In genomic region chr17:7704601-7705268, GRCh38 we compare ENCODE assay signal across 1 cellular context.
A peak's percentile ranks its signal among the peaks of the same experiment; 100 is the strongest.
TF ChIP-seq lines count a peak whose summit lies in the region.

Gene EFNB3 (plus strand): TSS chr17:7705202. CDS start chr17:7705599, 397 bp downstream.

TF ChIP-seq in HEK293, 187 proteins besides CTCF, POLR2A, EP300 and RAD21 (continued from another document and continues in another):
- no peak for TF ChIP-seq SALL2 (tag by site-specific recombination; IDR thresholded peaks at IDR 0.05; ENCODE audit: borderline replicate concordance)
- no peak for TF ChIP-seq ZNF558 (tag by site-specific recombination; IDR thresholded peaks at IDR 0.05)
- TF ChIP-seq ZNF549 (tag by site-specific recombination; IDR thresholded peaks at IDR 0.05): no peak
- TF ChIP-seq PRDM10 (tag by site-specific recombination; IDR thresholded peaks at IDR 0.05): peak; percentile 96
- TF ChIP-seq ZSCAN30 (tag by site-specific recombination; IDR thresholded peaks at IDR 0.05): peak; percentile 66; the same call in 1 of the 2 replicates
- no peak for TF ChIP-seq ZBTB8A (tag by site-specific recombination; IDR thresholded peaks at IDR 0.05)
- no peak for TF ChIP-seq ZNF175 (tag by site-specific recombination; IDR thresholded peaks at IDR 0.05)
- no peak for TF ChIP-seq ZNF529 (tag by site-specific recombination; IDR thresholded peaks at IDR 0.05; ENCODE audit: insufficient replicate concordance)
- TF ChIP-seq, protein P1, sequence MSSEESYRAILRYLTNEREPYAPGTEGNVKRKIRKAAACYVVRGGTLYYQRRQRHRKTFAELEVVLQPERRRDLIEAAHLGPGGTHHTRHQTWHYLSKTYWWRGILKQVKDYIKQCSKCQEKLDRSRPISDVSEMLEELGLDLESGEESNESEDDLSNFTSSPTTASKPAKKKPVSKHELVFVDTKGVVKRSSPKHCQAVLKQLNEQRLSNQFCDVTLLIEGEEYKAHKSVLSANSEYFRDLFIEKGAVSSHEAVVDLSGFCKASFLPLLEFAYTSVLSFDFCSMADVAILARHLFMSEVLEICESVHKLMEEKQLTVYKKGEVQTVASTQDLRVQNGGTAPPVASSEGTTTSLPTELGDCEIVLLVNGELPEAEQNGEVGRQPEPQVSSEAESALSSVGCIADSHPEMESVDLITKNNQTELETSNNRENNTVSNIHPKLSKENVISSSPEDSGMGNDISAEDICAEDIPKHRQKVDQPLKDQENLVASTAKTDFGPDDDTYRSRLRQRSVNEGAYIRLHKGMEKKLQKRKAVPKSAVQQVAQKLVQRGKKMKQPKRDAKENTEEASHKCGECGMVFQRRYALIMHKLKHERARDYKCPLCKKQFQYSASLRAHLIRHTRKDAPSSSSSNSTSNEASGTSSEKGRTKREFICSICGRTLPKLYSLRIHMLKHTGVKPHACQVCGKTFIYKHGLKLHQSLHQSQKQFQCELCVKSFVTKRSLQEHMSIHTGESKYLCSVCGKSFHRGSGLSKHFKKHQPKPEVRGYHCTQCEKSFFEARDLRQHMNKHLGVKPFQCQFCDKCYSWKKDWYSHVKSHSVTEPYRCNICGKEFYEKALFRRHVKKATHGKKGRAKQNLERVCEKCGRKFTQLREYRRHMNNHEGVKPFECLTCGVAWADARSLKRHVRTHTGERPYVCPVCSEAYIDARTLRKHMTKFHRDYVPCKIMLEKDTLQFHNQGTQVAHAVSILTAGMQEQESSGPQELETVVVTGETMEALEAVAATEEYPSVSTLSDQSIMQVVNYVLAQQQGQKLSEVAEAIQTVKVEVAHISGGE (tag by site-specific recombination; conservative IDR thresholded peaks at IDR 0.05; ENCODE audit: low read depth): 0 out of 2 replicates have a peak, but pooled peaks have one; percentile 23
- peak; percentile 79 for TF ChIP-seq ZBTB48 (tag by site-specific recombination; IDR thresholded peaks at IDR 0.05)
- TF ChIP-seq, protein P2, sequence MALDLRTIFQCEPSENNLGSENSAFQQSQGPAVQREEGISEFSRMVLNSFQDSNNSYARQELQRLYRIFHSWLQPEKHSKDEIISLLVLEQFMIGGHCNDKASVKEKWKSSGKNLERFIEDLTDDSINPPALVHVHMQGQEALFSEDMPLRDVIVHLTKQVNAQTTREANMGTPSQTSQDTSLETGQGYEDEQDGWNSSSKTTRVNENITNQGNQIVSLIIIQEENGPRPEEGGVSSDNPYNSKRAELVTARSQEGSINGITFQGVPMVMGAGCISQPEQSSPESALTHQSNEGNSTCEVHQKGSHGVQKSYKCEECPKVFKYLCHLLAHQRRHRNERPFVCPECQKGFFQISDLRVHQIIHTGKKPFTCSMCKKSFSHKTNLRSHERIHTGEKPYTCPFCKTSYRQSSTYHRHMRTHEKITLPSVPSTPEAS (tag by site-specific recombination; IDR thresholded peaks at IDR 0.05): no peak
- TF ChIP-seq ZNF202 (tag by site-specific recombination; IDR thresholded peaks at IDR 0.05; ENCODE audit: borderline replicate concordance): no peak
- no peak for TF ChIP-seq ZNF394 (tag by site-specific recombination; IDR thresholded peaks at IDR 0.05; ENCODE audit: borderline replicate concordance)
- no peak; the same call in 1 of the 2 replicates for TF ChIP-seq ZNF600 (tag by site-specific recombination; IDR thresholded peaks at IDR 0.05)
- no peak; the same call in 1 of the 2 replicates for TF ChIP-seq ZNF768 (tag by site-specific recombination; IDR thresholded peaks at IDR 0.05)
- peak; percentile 77 for TF ChIP-seq ZBTB17 (tag by site-specific recombination; IDR thresholded peaks at IDR 0.05)
- peak; percentile 99 for TF ChIP-seq KLF9 (tag by site-specific recombination; IDR thresholded peaks at IDR 0.05; ENCODE audit: low read depth)
- no peak for TF ChIP-seq ZNF621 (tag by site-specific recombination; IDR thresholded peaks at IDR 0.05)
- TF ChIP-seq ZNF843 (tag by site-specific recombination; IDR thresholded peaks at IDR 0.05): 0 out of 2 replicates have a peak, but pooled peaks have one; percentile 11
- TF ChIP-seq, protein P3, sequence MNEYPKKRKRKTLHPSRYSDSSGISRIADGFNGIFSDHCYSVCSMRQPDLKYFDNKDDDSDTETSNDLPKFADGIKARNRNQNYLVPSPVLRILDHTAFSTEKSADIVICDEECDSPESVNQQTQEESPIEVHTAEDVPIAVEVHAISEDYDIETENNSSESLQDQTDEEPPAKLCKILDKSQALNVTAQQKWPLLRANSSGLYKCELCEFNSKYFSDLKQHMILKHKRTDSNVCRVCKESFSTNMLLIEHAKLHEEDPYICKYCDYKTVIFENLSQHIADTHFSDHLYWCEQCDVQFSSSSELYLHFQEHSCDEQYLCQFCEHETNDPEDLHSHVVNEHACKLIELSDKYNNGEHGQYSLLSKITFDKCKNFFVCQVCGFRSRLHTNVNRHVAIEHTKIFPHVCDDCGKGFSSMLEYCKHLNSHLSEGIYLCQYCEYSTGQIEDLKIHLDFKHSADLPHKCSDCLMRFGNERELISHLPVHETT (tag by site-specific recombination; IDR thresholded peaks at IDR 0.05): no peak
- no peak for TF ChIP-seq HIC1 (tag by site-specific recombination; IDR thresholded peaks at IDR 0.05)
- no peak for TF ChIP-seq ZNF292 (tag by site-specific recombination; IDR thresholded peaks at IDR 0.05; ENCODE audit: borderline replicate concordance, low read depth)
- TF ChIP-seq, protein P4, sequence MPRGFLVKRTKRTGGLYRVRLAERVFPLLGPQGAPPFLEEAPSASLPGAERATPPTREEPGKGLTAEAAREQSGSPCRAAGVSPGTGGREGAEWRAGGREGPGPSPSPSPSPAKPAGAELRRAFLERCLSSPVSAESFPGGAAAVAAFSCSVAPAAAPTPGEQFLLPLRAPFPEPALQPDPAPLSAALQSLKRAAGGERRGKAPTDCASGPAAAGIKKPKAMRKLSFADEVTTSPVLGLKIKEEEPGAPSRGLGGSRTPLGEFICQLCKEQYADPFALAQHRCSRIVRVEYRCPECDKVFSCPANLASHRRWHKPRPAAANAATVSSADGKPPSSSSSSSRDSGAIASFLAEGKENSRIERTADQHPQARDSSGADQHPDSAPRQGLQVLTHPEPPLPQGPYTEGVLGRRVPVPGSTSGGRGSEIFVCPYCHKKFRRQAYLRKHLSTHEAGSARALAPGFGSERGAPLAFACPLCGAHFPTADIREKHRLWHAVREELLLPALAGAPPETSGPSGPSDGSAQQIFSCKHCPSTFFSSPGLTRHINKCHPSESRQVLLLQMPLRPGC (tag by site-specific recombination; IDR thresholded peaks at IDR 0.05): 0 out of 2 replicates have a peak, but pooled peaks have one; percentile 50
- no peak for TF ChIP-seq ZNF214 (tag by site-specific recombination; IDR thresholded peaks at IDR 0.05; ENCODE audit: borderline replicate concordance)
- no peak for TF ChIP-seq ZNF133 (tag by site-specific recombination; IDR thresholded peaks at IDR 0.05)
- no peak for TF ChIP-seq ZNF223 (tag by site-specific recombination; IDR thresholded peaks at IDR 0.05)
- TF ChIP-seq GFI1B (tag by site-specific recombination; IDR thresholded peaks at IDR 0.05): no peak
- peak; percentile 82 for TF ChIP-seq EGR2 (tag by site-specific recombination; IDR thresholded peaks at IDR 0.05; ENCODE audit: low read depth)
- TF ChIP-seq ZNF747 (tag by site-specific recombination; IDR thresholded peaks at IDR 0.05): no peak
- TF ChIP-seq, protein P5, sequence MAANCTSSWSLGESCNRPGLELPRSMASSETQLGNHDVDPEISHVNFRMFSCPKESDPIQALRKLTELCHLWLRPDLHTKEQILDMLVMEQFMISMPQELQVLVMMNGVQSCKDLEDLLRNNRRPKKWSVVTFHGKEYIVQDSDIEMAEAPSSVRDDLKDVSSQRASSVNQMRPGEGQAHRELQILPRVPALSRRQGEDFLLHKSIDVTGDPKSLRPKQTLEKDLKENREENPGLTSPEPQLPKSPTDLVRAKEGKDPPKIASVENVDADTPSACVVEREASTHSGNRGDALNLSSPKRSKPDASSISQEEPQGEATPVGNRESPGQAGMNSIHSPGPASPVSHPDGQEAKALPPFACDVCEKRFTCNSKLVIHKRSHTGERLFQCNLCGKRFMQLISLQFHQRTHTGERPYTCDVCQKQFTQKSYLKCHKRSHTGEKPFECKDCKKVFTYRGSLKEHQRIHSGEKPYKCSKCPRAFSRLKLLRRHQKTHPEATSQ (tag by site-specific recombination; IDR thresholded peaks at IDR 0.05): peak; percentile 33; the same call in 1 of the 2 replicates
- no peak for TF ChIP-seq ZNF274 (IDR thresholded peaks at IDR 0.05; ENCODE audit: low read length)
- no peak for TF ChIP-seq ZNF274 (tag by site-specific recombination; IDR thresholded peaks at IDR 0.05; ENCODE audit: borderline replicate concordance)
- TF ChIP-seq ZBTB1 (tag by site-specific recombination; IDR thresholded peaks at IDR 0.05): no peak
- TF ChIP-seq, protein P6, sequence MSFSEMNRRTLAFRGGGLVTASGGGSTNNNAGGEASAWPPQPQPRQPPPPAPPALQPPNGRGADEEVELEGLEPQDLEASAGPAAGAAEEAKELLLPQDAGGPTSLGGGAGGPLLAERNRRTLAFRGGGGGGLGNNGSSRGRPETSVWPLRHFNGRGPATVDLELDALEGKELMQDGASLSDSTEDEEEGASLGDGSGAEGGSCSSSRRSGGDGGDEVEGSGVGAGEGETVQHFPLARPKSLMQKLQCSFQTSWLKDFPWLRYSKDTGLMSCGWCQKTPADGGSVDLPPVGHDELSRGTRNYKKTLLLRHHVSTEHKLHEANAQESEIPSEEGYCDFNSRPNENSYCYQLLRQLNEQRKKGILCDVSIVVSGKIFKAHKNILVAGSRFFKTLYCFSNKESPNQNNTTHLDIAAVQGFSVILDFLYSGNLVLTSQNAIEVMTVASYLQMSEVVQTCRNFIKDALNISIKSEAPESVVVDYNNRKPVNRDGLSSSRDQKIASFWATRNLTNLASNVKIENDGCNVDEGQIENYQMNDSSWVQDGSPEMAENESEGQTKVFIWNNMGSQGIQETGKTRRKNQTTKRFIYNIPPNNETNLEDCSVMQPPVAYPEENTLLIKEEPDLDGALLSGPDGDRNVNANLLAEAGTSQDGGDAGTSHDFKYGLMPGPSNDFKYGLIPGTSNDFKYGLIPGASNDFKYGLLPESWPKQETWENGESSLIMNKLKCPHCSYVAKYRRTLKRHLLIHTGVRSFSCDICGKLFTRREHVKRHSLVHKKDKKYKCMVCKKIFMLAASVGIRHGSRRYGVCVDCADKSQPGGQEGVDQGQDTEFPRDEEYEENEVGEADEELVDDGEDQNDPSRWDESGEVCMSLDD (tag by site-specific recombination; IDR thresholded peaks at IDR 0.05): no peak
- no peak for TF ChIP-seq ZNF114 (tag by site-specific recombination; IDR thresholded peaks at IDR 0.05)
- TF ChIP-seq ZNF19 (tag by site-specific recombination; IDR thresholded peaks at IDR 0.05; ENCODE audit: low read depth): no peak
- TF ChIP-seq TCF7L2 (IDR thresholded peaks at IDR 0.05; ENCODE audit: borderline replicate concordance, low read depth, low read length): no peak
- TF ChIP-seq, protein P7, sequence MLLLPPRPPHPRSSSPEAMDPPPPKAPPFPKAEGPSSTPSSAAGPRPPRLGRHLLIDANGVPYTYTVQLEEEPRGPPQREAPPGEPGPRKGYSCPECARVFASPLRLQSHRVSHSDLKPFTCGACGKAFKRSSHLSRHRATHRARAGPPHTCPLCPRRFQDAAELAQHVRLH (tag by site-specific recombination; IDR thresholded peaks at IDR 0.05): no peak
- no peak for TF ChIP-seq ZFP3 (tag by site-specific recombination; IDR thresholded peaks at IDR 0.05; ENCODE audit: low read depth)
- TF ChIP-seq ZNF530 (tag by site-specific recombination; IDR thresholded peaks at IDR 0.05; ENCODE audit: low read depth): no peak
- no peak for TF ChIP-seq ZNF248 (tag by site-specific recombination; IDR thresholded peaks at IDR 0.05)
- TF ChIP-seq, protein P8, sequence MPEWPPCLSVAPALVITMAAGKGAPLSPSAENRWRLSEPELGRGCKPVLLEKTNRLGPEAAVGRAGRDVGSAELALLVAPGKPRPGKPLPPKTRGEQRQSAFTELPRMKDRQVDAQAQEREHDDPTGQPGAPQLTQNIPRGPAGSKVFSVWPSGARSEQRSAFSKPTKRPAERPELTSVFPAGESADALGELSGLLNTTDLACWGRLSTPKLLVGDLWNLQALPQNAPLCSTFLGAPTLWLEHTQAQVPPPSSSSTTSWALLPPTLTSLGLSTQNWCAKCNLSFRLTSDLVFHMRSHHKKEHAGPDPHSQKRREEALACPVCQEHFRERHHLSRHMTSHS (tag by site-specific recombination; IDR thresholded peaks at IDR 0.05): no peak
- TF ChIP-seq ZFP69B (tag by site-specific recombination; IDR thresholded peaks at IDR 0.05): peak; percentile 62; the same call in 1 of the 2 replicates
